ENCODE assay signal across 24 cellular contexts in the genomic region with DNA sequence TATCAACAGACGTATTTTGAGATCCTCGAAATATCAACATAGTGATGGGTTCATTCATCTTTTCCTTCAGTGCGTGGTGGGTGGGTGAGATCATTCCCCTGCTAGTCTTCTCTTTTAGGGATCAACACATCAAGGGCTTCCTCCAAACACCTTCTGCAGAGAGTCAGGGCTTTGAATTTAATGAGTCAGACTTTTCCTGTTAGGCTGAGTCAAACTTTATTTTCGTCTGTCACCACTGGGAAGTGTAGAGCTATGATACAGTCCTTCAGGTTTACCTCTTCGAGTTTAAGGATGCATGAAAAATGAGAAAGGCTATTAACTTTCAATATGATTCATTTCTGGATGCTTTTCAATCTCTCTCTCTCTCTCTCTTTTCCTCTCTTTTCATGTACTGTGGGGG.
DNase-seq lines count a peak whose midpoint lies in the region; ATAC-seq, FAIRE-seq and TF ChIP-seq lines count a peak whose summit lies in the region.
"Had no signal": no experiment of that assay in that cellular context is flagged by ENCODE, and none has a peak within 500 bp of the region (broad histone marks: within the 10 kb centered on the region; RNA-seq: fewer than 3 reads in every experiment).

No MANE protein-coding gene starts in this region.

- FAIRE-seq in endothelial cell of umbilical vein (lab: Jason Lieb, UNC): peak; percentile 84

- H3K79me2 ChIP-seq in endothelial cell of umbilical vein (ENCODE audit: control insufficient read depth, insufficient read depth, low read length): no peaks in the 10 kb centered on the region

- no peak for TF ChIP-seq POLR2A in endothelial cell of umbilical vein (IDR thresholded peaks at IDR 0.05; ENCODE audit: low read depth, low read length)
- TF ChIP-seq POLR2A in stomach (IDR thresholded peaks at IDR 0.05): no peak

- no peaks in the 10 kb centered on the region for H3K9me1 ChIP-seq in endothelial cell of umbilical vein (replicated peaks; ENCODE audit: control insufficient read depth, extremely low read depth, insufficient read depth, low read length)

- TF ChIP-seq EP300 in stomach (IDR thresholded peaks at IDR 0.05): no peak

- H3K9ac ChIP-seq in endothelial cell of umbilical vein (replicated peaks; ENCODE audit: extremely low read depth, insufficient read depth, low read length): no peak overlapping the region

- BruUV-seq in endothelial cell of umbilical vein (replicated peaks; lab: Mats Ljungman, UMichigan): no TSS peak

- H3K27me3 ChIP-seq in endothelial cell of umbilical vein (ENCODE audit: control insufficient read depth in 2 of 2, insufficient read depth in 2 of 2, low read length in 2 of 2) (no peaks in the 10 kb centered on the region), neutrophil (no peaks in the 10 kb centered on the region), stomach (no peaks in the 10 kb centered on the region)
- H3K27me3 ChIP-seq: heart right ventricle, testis had no signal

- H3K27ac ChIP-seq in HEK293 (ENCODE audit: extremely low read depth, low read depth, low read length) (no peak overlapping the region), endothelial cell of umbilical vein (ENCODE audit: insufficient read depth, low read depth, low read length) (no peak overlapping the region), neutrophil (peak overlapping the region; percentile 70), stomach (no peak overlapping the region)
- H3K27ac ChIP-seq: heart right ventricle, SK-N-MC, testis had no signal

- dilution Hi-C loops in endothelial cell of umbilical vein (cut with MboI; ENCODE audit: extremely low pct_ligation_motif_present, low sequenced_read_pairs): no loop called here

- POLR2A ChIA-PET in HEK293 (lab: Yijun Ruan, JAX) (interaction anchor here (0.6 kb wide), 1 partner anchor 81 kb away, joined by 4 read pairs; no protein-coding TSS in a partner anchor), endothelial cell of umbilical vein (lab: Charles Lee) (no interaction called here)

- H3K4me1 ChIP-seq in HEK293 (ENCODE audit: control insufficient read depth, insufficient read depth, low read length) (peaks cover 9% of the 10 kb centered on the region), endothelial cell of umbilical vein (ENCODE audit: control insufficient read depth, extremely low read depth, insufficient read depth, low read length) (peaks cover 8% of the 10 kb centered on the region), neutrophil (ENCODE audit: control insufficient read depth in 1 of 2, insufficient read depth in 1 of 2, low read depth in 1 of 2, low read length in 1 of 2) (peaks cover 20 to 27% of the 10 kb centered on the region in 2 experiments), stomach (no peaks in the 10 kb centered on the region)
- H3K4me1 ChIP-seq: testis had no signal

- no peaks in the 10 kb centered on the region for H4K20me1 ChIP-seq in endothelial cell of umbilical vein (replicated peaks; ENCODE audit: control insufficient read depth, extremely low read depth, insufficient read depth, low read length)

- intact Hi-C loops in endothelial cell of umbilical vein (cut with micrococcal nuclease) (no loop called here), stomach (cut with DNase I; ENCODE audit: low total_unique reads) (no loop called here)

- no peaks in the 10 kb centered on the region for H3K9me3 ChIP-seq in HEK293 (ENCODE audit: control insufficient read depth, insufficient read depth, low read depth, low read length)
- H3K9me3 ChIP-seq in endothelial cell of umbilical vein (replicated peaks; ENCODE audit: control insufficient read depth, insufficient read depth, low read length): no peaks in the 10 kb centered on the region
- no peaks in the 10 kb centered on the region for H3K9me3 ChIP-seq in neutrophil
- peaks cover 0 to 11% (median 3%) of the 10 kb centered on the region in 4 donors for H3K9me3 ChIP-seq in stomach
- H3K9me3 ChIP-seq: testis had no signal

- H3K4me3 ChIP-seq in HEK293 (ENCODE audit: low read depth, low read length): no peak overlapping the region
- H3K4me3 ChIP-seq in endothelial cell of umbilical vein (replicated peaks in 1 of 3; ENCODE audit: insufficient read depth in 1 of 3, low read depth in 1 of 3, low read length in 3 of 3): no peak overlapping the region
- H3K4me3 ChIP-seq in neutrophil (ENCODE audit: low read depth in 1 of 2, low read length in 1 of 2): no peak overlapping the region
- no peak overlapping the region for H3K4me3 ChIP-seq in stomach
- H3K4me3 ChIP-seq: heart right ventricle, lung, SK-N-MC, testis had no signal

- DNase-seq in RKO (ENCODE audit: low spot score) (peak; percentile 65), endothelial cell of umbilical vein (ENCODE audit: low read depth, low spot score) (peak; percentile 63), NCI-H1436 treated with DMSO at 0.1 percent for 48 hours (lab: John Stamatoyannopoulos, UW) (no peak), stomach (no peak), left lobe of liver (ENCODE audit: low spot score) (no peak)
- DNase-seq: activated CD4-positive, alpha-beta T cell treated with anti-CD3 and anti-CD28 coated beads for 1 hour; CD8-positive, alpha-beta T cell; DND-41; effector CD8-positive, alpha-beta T cell; heart right ventricle; HFFc6; Karpas-422; NCI-H1417 treated with DMSO at 0.1 percent for 48 hours; NCI-H2171 treated with DMSO at 0.1 percent for 48 hours; NCI-H82; right cardiac atrium; T-helper 9 cell; testis had no signal

- no peak overlapping the region for H2AFZ ChIP-seq in endothelial cell of umbilical vein (ENCODE audit: low read depth, low read length)

- ATAC-seq in left lobe of liver: no peak
- ATAC-seq: activated T-helper 17 cell treated with anti-CD3 and anti-CD28 coated beads, Interleukin-2, amount 50 U/mL, for 72 hours; CD8-positive, alpha-beta T cell; heart right ventricle; right cardiac atrium; stimulated activated effector memory CD8-positive, alpha-beta T cell treated with anti-CD3 and anti-CD28 coated beads, Interleukin-12 subunit alpha, Interleukin-12 subunit beta, amount 100 ng/mL, for 72 hours had no signal

- CTCF ChIA-PET in HEK293 (lab: Yijun Ruan, JAX) (interaction anchor here (0.7 to 1.2 kb wide), 2 partner anchors 11 to 127 kb away, joined by 3 read pairs; no protein-coding TSS in a partner anchor), endothelial cell of umbilical vein (lab: Charles Lee) (interaction anchor here (1.3 to 1.4 kb wide), 2 partner anchors 10 to 980 kb away, joined by 3 to 5 read pairs; no protein-coding TSS in a partner anchor)

- 44 to 63% (median 61%) methylated on average over 5 of the region's 5 CpGs for WGBS in stomach, 5 donors

- H3K36me3 ChIP-seq in HEK293 (ENCODE audit: control insufficient read depth in 2 of 2, insufficient read depth in 1 of 2, low read length in 2 of 2) (no peaks in the 10 kb centered on the region), endothelial cell of umbilical vein (ENCODE audit: control insufficient read depth in 2 of 2, extremely low read depth in 1 of 2, insufficient read depth in 2 of 2, low read length in 2 of 2) (no peaks in the 10 kb centered on the region), neutrophil (no peaks in the 10 kb centered on the region), stomach (no peaks in the 10 kb centered on the region)
- H3K36me3 ChIP-seq: heart right ventricle had no signal

- TF ChIP-seq CTCF in HEK293 (tag by site-specific recombination; IDR thresholded peaks at IDR 0.05): no peak
- no peak for TF ChIP-seq CTCF in endothelial cell of umbilical vein (IDR thresholded peaks at IDR 0.05; ENCODE audit: extremely low read depth in 1 of 2, insufficient read depth in 1 of 2, low read depth in 1 of 2, low read length in 2 of 2)
- TF ChIP-seq CTCF in neutrophil (IDR thresholded peaks at IDR 0.05): no peak
- TF ChIP-seq CTCF in stomach (IDR thresholded peaks at IDR 0.05): no peak

- H3K4me2 ChIP-seq in endothelial cell of umbilical vein (ENCODE audit: insufficient read depth, low read length): peak overlapping the region; percentile 39

TF ChIP-seq in HEK293, 187 proteins besides CTCF, POLR2A, EP300 and RAD21 (continues in another document):
- TF ChIP-seq ZNF266 (tag by site-specific recombination; IDR thresholded peaks at IDR 0.05; ENCODE audit: low read depth) (no peak), ZNF843 (tag by site-specific recombination; IDR thresholded peaks at IDR 0.05) (no peak), TRIM28 (IDR thresholded peaks at IDR 0.05; ENCODE audit: borderline replicate concordance, low read length) (peak; percentile 19; the same call in 1 of the 2 replicates), ZSCAN23 (tag by site-specific recombination; IDR thresholded peaks at IDR 0.05) (no peak), TCF7L2 (IDR thresholded peaks at IDR 0.05; ENCODE audit: borderline replicate concordance, low read depth, low read length) (peak; percentile 53; the same call in 1 of the 2 replicates)

TF ChIP-seq in endothelial cell of umbilical vein, 7 proteins besides CTCF, POLR2A, EP300 and RAD21:
- TF ChIP-seq FOS (IDR thresholded peaks at IDR 0.05; ENCODE audit: borderline replicate concordance, insufficient read depth, low read length) (peak; percentile 72), MYC (IDR thresholded peaks at IDR 0.05; ENCODE audit: low read depth, low read length) (no peak), EZH2 (IDR thresholded peaks at IDR 0.05; ENCODE audit: borderline replicate concordance, low read depth, low read length, severe bottlenecking) (no peak), POLR2AphosphoS5 (IDR thresholded peaks at IDR 0.05; ENCODE audit: insufficient read depth, low read depth, low read length) (no peak), GATA2 (IDR thresholded peaks at IDR 0.05; ENCODE audit: insufficient read depth, insufficient read length, low read depth, low read length) (no peak), JUN (IDR thresholded peaks at IDR 0.05; ENCODE audit: borderline replicate concordance, insufficient read depth, insufficient read length, low read depth) (peak; percentile 83)
- TF ChIP-seq, protein P1, sequence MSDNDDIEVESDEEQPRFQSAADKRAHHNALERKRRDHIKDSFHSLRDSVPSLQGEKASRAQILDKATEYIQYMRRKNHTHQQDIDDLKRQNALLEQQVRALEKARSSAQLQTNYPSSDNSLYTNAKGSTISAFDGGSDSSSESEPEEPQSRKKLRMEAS (IDR thresholded peaks at IDR 0.05; ENCODE audit: insufficient read depth, insufficient read length): no peak

Comparison
In these comparisons a context has a peak if more than half of its experiments do, and no peak if none do; other contexts are left out.
1. DNase-seq: peak in RKO (single experiment) and endothelial cell of umbilical vein (single experiment); none in NCI-H1436 treated with DMSO at 0.1 percent for 48 hours (single experiment), stomach (single experiment) and left lobe of liver (single experiment).